Comparison of ENCODE assay signal across 8 cellular contexts in genomic region chr11:6234314-6235031, GRCh38. TPM values are rescaled to one million over a fixed set of nuclear protein-coding genes. Genes with fewer than 3 reads are reported as not detected.
A peak's percentile ranks its signal among the peaks of the same experiment; 100 is the strongest.
DNase-seq lines count a peak whose midpoint lies in the region; ATAC-seq, FAIRE-seq and TF ChIP-seq lines count a peak whose summit lies in the region.

TSS of gene FHIP1B (minus strand) at chr11:6234636. CDS start at chr11:6224516, 10,120 bp downstream.

- 2% methylated on average over 57 of the region's 59 CpGs for WGBS in smooth muscle cell (ENCODE audit: low lambda C conversion rate)

- H4K20me1 ChIP-seq in smooth muscle cell (ENCODE audit: low read depth): peaks cover 14% of the 10 kb centered on the region

- peak within 1 kb of the TSS; percentile 93 for H3K4me2 ChIP-seq in smooth muscle cell

- H3F3A ChIP-seq in smooth muscle cell (ENCODE audit: low read depth): peaks cover 5% of the 10 kb centered on the region

- H2AFZ ChIP-seq in ACC112 (ENCODE audit: low read length, unreplicated experiment) (peak within 1 kb of the TSS; percentile 79), smooth muscle cell (ENCODE audit: low read depth) (peak within 1 kb of the TSS; percentile 87)

- TF ChIP-seq CTCF in WI38 (IDR thresholded peaks at IDR 0.05; ENCODE audit: low read depth, low read length): no peak
- TF ChIP-seq CTCF in bronchial epithelial cell (IDR thresholded peaks at IDR 0.05; ENCODE audit: insufficient read depth, low read length, severe bottlenecking): no peak
- no peak for TF ChIP-seq CTCF in smooth muscle cell (IDR thresholded peaks at IDR 0.05; ENCODE audit: borderline replicate concordance, insufficient read depth, poor library complexity, severe bottlenecking)

- no peaks in the 10 kb centered on the region for H3K9me3 ChIP-seq in smooth muscle cell (replicated peaks; ENCODE audit: low read depth)

- H3K79me2 ChIP-seq in ACC112 (ENCODE audit: control insufficient read depth, insufficient read depth, low read length, unreplicated experiment) (peaks cover 44% of the 10 kb centered on the region), smooth muscle cell (ENCODE audit: low read depth) (peaks cover 47% of the 10 kb centered on the region)

- H3K36me3 ChIP-seq in ACC112 (ENCODE audit: insufficient read depth, low read length) (no peaks in the 10 kb centered on the region), bronchial epithelial cell (ENCODE audit: control insufficient read depth, insufficient read depth, low read length) (peaks cover 1% of the 10 kb centered on the region), smooth muscle cell (ENCODE audit: low read depth) (no peaks in the 10 kb centered on the region)

- H3K9ac ChIP-seq in smooth muscle cell (ENCODE audit: low read depth): peak within 1 kb of the TSS; percentile 92

- FAIRE-seq in bronchial epithelial cell (lab: Jason Lieb, UNC): no peak

- H3K4me3 ChIP-seq in ACC112 (ENCODE audit: low read depth, low read length) (peak within 1 kb of the TSS; percentile 87), WI38 (ENCODE audit: low read depth, low read length) (peak within 1 kb of the TSS; percentile 96), bronchial epithelial cell (ENCODE audit: low read depth, low read length) (peak within 1 kb of the TSS; percentile 56), smooth muscle cell (peak within 1 kb of the TSS; percentile 84)

- peak within 1 kb of the TSS; percentile 22; the same call in 1 of the 2 replicates for H3K27ac ChIP-seq in ACC112 (ENCODE audit: low read depth, low read length)
- peak within 1 kb of the TSS; percentile 82 for H3K27ac ChIP-seq in smooth muscle cell (ENCODE audit: low read depth)

- ATAC-seq in GM18873 (IDR thresholded peaks at IDR 0.05; ENCODE audit: low FRiP score, unreplicated experiment) (peak; percentile 95), HG03139 (IDR thresholded peaks at IDR 0.05; ENCODE audit: unreplicated experiment) (peak; percentile 93)

- H3K27me3 ChIP-seq in ACC112 (ENCODE audit: insufficient read depth, low read length) (peaks cover 6% of the 10 kb centered on the region; the same call in 1 of the 2 replicates), bronchial epithelial cell (ENCODE audit: control insufficient read depth, insufficient read depth, low read length) (no peaks in the 10 kb centered on the region), smooth muscle cell (ENCODE audit: low read depth) (no peaks in the 10 kb centered on the region)

- peaks cover 10% of the 10 kb centered on the region for H3K4me1 ChIP-seq in ACC112 (ENCODE audit: control insufficient read depth, insufficient read depth, low read length, unreplicated experiment)
- peaks cover 7% of the 10 kb centered on the region for H3K4me1 ChIP-seq in smooth muscle cell (ENCODE audit: low read depth)

- peak; percentile 100 for DNase-seq in NCI-H2227 (lab: John Stamatoyannopoulos, UW; ENCODE audit: unreplicated experiment)
- DNase-seq in bronchial epithelial cell (ENCODE audit: low read depth): peak; percentile 99
- DNase-seq in iPS-NIHi11 (ENCODE audit: low spot score): peak; percentile 94
- peak; percentile 95 for DNase-seq in smooth muscle cell (lab: John Stamatoyannopoulos, UW; ENCODE audit: unreplicated experiment)

RNA-seq across cellular contexts. Expression of gene FHIP1B, which starts in this region (rescaled TPM):
- total RNA-seq in bronchial epithelial cell (7.4 and 10.4 TPM in 2 replicates), smooth muscle cell (16.2 and 17.9 TPM in 2 replicates)
- 16.2 and 22.1 TPM in 2 replicates for polyA plus RNA-seq in smooth muscle cell

Comparison
In these comparisons a context has a peak if more than half of its experiments do, and no peak if none do; other contexts are left out.
1. Peak in every context shown above with its lines: DNase-seq, ATAC-seq, H3K4me3 ChIP-seq and H3K27ac ChIP-seq.